8 cellular contexts compared by ENCODE assay signal in the genomic region with DNA sequence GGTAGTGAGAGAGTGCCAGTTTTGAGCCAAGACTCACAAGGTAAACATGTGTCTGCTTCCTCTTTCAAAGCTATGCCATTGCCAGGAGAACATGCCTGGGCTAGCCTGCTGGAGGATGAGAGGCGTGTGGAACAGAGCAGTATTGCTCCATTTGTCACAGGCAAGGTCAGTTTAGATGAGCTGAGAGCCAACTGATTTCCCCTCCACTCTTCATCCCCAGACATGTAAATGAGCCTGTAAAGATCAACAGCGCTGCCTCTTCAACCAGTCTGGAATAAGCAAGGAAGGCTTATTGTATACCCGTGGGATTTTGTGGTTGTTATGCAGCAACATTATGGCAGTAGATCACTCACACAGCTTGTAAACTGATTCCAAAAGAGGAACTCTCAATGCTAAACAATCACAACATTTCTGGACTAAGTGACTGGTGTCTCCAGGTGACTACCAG. TPM values are rescaled to one million over a fixed set of nuclear protein-coding genes. Genes with fewer than 3 reads are reported as not detected.
A peak's percentile ranks its signal among the peaks of the same experiment; 100 is the strongest.
DNase-seq lines count a peak whose midpoint lies in the region; ATAC-seq and TF ChIP-seq lines count a peak whose summit lies in the region.

No MANE protein-coding gene starts in this region.

- intact Hi-C loops in CD8-positive, alpha-beta T cell (cut with DNase I, micrococcal nuclease): loop anchor here in 1 of 2 experiments (2.0 kb wide), 1 partner anchor 69 kb away; no protein-coding TSS in a partner anchor

- H3K4me2 ChIP-seq in OCI-LY3 (ENCODE audit: low read length): peak overlapping the region; percentile 14; the same call in 1 of the 2 replicates

- ATAC-seq in GM18511 (IDR thresholded peaks at IDR 0.05; ENCODE audit: unreplicated experiment) (peak; percentile 90), HG03108 (IDR thresholded peaks at IDR 0.05; ENCODE audit: unreplicated experiment) (peak; percentile 50), GM21381 (IDR thresholded peaks at IDR 0.05; ENCODE audit: unreplicated experiment) (no peak)
- no peak for ATAC-seq in CD8-positive, alpha-beta T cell

- H4K20me1 ChIP-seq in OCI-LY3 (ENCODE audit: insufficient read depth, low read length): no peaks in the 10 kb centered on the region

- no peak overlapping the region for H3K27ac Mint-ChIP-seq in CD8-positive, alpha-beta T cell

- no peaks in the 10 kb centered on the region for H3K79me2 ChIP-seq in OCI-LY3 (ENCODE audit: low read length)

- no peak overlapping the region for H3K9ac ChIP-seq in OCI-LY3 (ENCODE audit: low read length)

- H3K27ac ChIP-seq in OCI-LY3 (ENCODE audit: low read length): peak overlapping the region; percentile 34; the same call in 1 of the 2 replicates
- H3K27ac ChIP-seq in CD8-positive, alpha-beta T cell (ENCODE audit: low read depth, low read length): no peak overlapping the region

- H3K36me3 Mint-ChIP-seq in CD8-positive, alpha-beta T cell: no peaks in the 10 kb centered on the region

- H3K4me3 Mint-ChIP-seq in CD8-positive, alpha-beta T cell: no peak overlapping the region

- CTCF ChIA-PET in CD8-positive, alpha-beta T cell (lab: Charles Lee): no interaction called here

- no peaks in the 10 kb centered on the region for H3K9me3 ChIP-seq in OCI-LY3 (ENCODE audit: insufficient read depth, low read length)
- no peaks in the 10 kb centered on the region for H3K9me3 ChIP-seq in CD8-positive, alpha-beta T cell (ENCODE audit: low read length)

- no peak for TF ChIP-seq CTCF in OCI-LY3 (IDR thresholded peaks at IDR 0.05; ENCODE audit: low read depth, low read length)
- TF ChIP-seq CTCF in CD8-positive, alpha-beta T cell (IDR thresholded peaks at IDR 0.05): no peak

- H2AFZ ChIP-seq in OCI-LY3 (ENCODE audit: low read depth, low read length): peak overlapping the region; percentile 77; the same call in 1 of the 2 replicates

- POLR2A ChIA-PET in CD8-positive, alpha-beta T cell (lab: Charles Lee): no interaction called here

- H3K4me1 ChIP-seq in OCI-LY3 (ENCODE audit: low read length): peaks cover 13% of the 10 kb centered on the region
- H3K4me1 ChIP-seq in CD8-positive, alpha-beta T cell (ENCODE audit: insufficient read depth, low read length): no peaks in the 10 kb centered on the region

- no peaks in the 10 kb centered on the region for H3K27me3 ChIP-seq in OCI-LY3 (ENCODE audit: low read depth, low read length)
- no peaks in the 10 kb centered on the region for H3K27me3 ChIP-seq in CD8-positive, alpha-beta T cell (ENCODE audit: insufficient read depth, low read length)

- H3K9me3 Mint-ChIP-seq in CD8-positive, alpha-beta T cell: no peaks in the 10 kb centered on the region

- no peaks in the 10 kb centered on the region for H3K36me3 ChIP-seq in OCI-LY3 (replicated peaks; ENCODE audit: low read depth, low read length)
- H3K36me3 ChIP-seq in CD8-positive, alpha-beta T cell (ENCODE audit: insufficient read depth, low read length): no peaks in the 10 kb centered on the region

- DNase-seq in left kidney (ENCODE audit: low read depth, low spot score) (peak; percentile 19), GOT3 (lab: John Stamatoyannopoulos, UW) (no peak)
- DNase-seq in activated naive CD4-positive, alpha-beta T cell treated with anti-CD3 and anti-CD28 coated beads, Interleukin-2, amount 50 U/mL, for 16 hours: no peak
- DNase-seq in CD8-positive, alpha-beta T cell: no peak

- H3K27me3 Mint-ChIP-seq in CD8-positive, alpha-beta T cell (ENCODE audit: low read depth): peaks cover 20% of the 10 kb centered on the region

- no peaks in the 10 kb centered on the region for H3K4me1 Mint-ChIP-seq in CD8-positive, alpha-beta T cell (ENCODE audit: low read depth)

- H3K4me3 ChIP-seq in OCI-LY3 (ENCODE audit: low read length): no peak overlapping the region
- no peak overlapping the region for H3K4me3 ChIP-seq in CD8-positive, alpha-beta T cell (ENCODE audit: low read depth, low read length)

RNA-seq across cellular contexts. Expression of a gene that starts 8.2 kb away (rescaled TPM):
- not detected for total RNA-seq in CD8-positive, alpha-beta T cell

Comparison
In these comparisons a context has a peak if more than half of its experiments do, and no peak if none do; other contexts are left out.
1. ATAC-seq: peak in GM18511 (single experiment) and HG03108 (single experiment); none in GM21381 (single experiment) and CD8-positive, alpha-beta T cell (single experiment).